Comparison of ENCODE assay signal across 2 cellular contexts in genomic region chr15:96264351-96264798, GRCh38.
A peak's percentile ranks its signal among the peaks of the same experiment; 100 is the strongest.
TF ChIP-seq lines count a peak whose summit lies in the region.

No MANE protein-coding gene starts in this region.

TF ChIP-seq in IMR-90, 13 proteins besides CTCF, POLR2A, EP300 and RAD21:
- TF ChIP-seq BHLHE40 (IDR thresholded peaks at IDR 0.05; ENCODE audit: low read depth, low read length) (no peak), CEBPB (IDR thresholded peaks at IDR 0.05; ENCODE audit: low read depth, low read length) (0 out of 2 replicates have a peak, but pooled peaks have one; percentile 45), MAZ (IDR thresholded peaks at IDR 0.05; ENCODE audit: borderline replicate concordance, low read depth, low read length) (no peak), CHD1 (IDR thresholded peaks at IDR 0.05; ENCODE audit: low read depth, low read length) (no peak), RFX5 (IDR thresholded peaks at IDR 0.05; ENCODE audit: low read depth, low read length) (no peak)
TF ChIP-seq in IMR-90: peak in this region for 1.

TF ChIP-seq in K562, 482 proteins besides CTCF, POLR2A, EP300 and RAD21:
- TF ChIP-seq CBFA2T3 (IDR thresholded peaks at IDR 0.05), result peak; percentile 70
- TF ChIP-seq KLF6 (CRISPR knock-in tag; IDR thresholded peaks at IDR 0.05; ENCODE audit: borderline replicate concordance), result no peak
- TF ChIP-seq CEBPG (CRISPR knock-in tag; IDR thresholded peaks at IDR 0.05), result no peak; the same call in 1 of the 2 replicates
- TF ChIP-seq CEBPG (tag; conservative IDR thresholded peaks at IDR 0.05 in 1 of 2, IDR thresholded peaks at IDR 0.05 in 1 of 2), result peak in 1 of 2 experiments; percentile 44; a peak in 1 of 4 replicates
- TF ChIP-seq THRAP3 (IDR thresholded peaks at IDR 0.05; ENCODE audit: borderline replicate concordance), result no peak
- no peak for TF ChIP-seq RREB1 (CRISPR knock-in tag; IDR thresholded peaks at IDR 0.05)
- TF ChIP-seq CEBPB (tag; IDR thresholded peaks at IDR 0.05), result peak; percentile 64
- TF ChIP-seq ZFP91 (CRISPR knock-in tag; IDR thresholded peaks at IDR 0.05), result no peak
- TF ChIP-seq ELF1 (tag; IDR thresholded peaks at IDR 0.05), result no peak
- no peak for TF ChIP-seq XRCC5 (IDR thresholded peaks at IDR 0.05; ENCODE audit: low read depth, low read length)
